In genomic region chr6:111589366-111589765, GRCh38 we compare ENCODE assay signal across 12 cellular contexts. TPM values are rescaled to one million over a fixed set of nuclear protein-coding genes. Genes with fewer than 3 reads are reported as not detected.
A peak's percentile ranks its signal among the peaks of the same experiment; 100 is the strongest.
DNase-seq lines count a peak whose midpoint lies in the region; ATAC-seq, FAIRE-seq and TF ChIP-seq lines count a peak whose summit lies in the region.
"Had no signal": no experiment of that assay in that cellular context is flagged by ENCODE, and none has a peak within 500 bp of the region (broad histone marks: within the 10 kb centered on the region; RNA-seq: fewer than 3 reads in every experiment).

No MANE protein-coding gene starts in this region.

- peaks cover 2% of the 10 kb centered on the region for H4K20me1 ChIP-seq in keratinocyte (ENCODE audit: control insufficient read depth, extremely low read depth, insufficient read depth, low read length)

- no peaks in the 10 kb centered on the region for H3K27me3 ChIP-seq in adrenal gland
- H3K27me3 ChIP-seq in keratinocyte (ENCODE audit: control insufficient read depth, extremely low read depth, insufficient read depth, low read length), result no peaks in the 10 kb centered on the region
- no peaks in the 10 kb centered on the region for H3K27me3 ChIP-seq in tibial artery
- H3K27me3 ChIP-seq: BE2C had no signal

- intact Hi-C loops in adrenal gland (cut with DNase I) (no loop called here), tibial artery (cut with DNase I; ENCODE audit: low total_unique reads) (no loop called here)

- no peaks in the 10 kb centered on the region for H3K9me3 Mint-ChIP-seq in activated T-cell treated with anti-CD3 and anti-CD28 coated beads, Interleukin-2, amount 50 U/mL, for 24 hours
- H3K9me3 Mint-ChIP-seq: IgD-negative memory B cell; T-helper 1 cell treated with Interleukin-12 subunit alpha and Interleukin-12 subunit beta and Interleukin-4 antibody, amounts not matched to agents 30 μg/mL and 1 μg/mL, for 36 hours had no signal

- H3K9ac ChIP-seq in keratinocyte (ENCODE audit: control insufficient read depth, extremely low read depth, insufficient read depth, low read length), result peak overlapping the region; percentile 86

- peak overlapping the region; percentile 19 for H3K27ac Mint-ChIP-seq in activated T-cell treated with anti-CD3 and anti-CD28 coated beads, Interleukin-2, amount 50 U/mL, for 24 hours
- H3K27ac Mint-ChIP-seq: T-helper 1 cell treated with Interleukin-12 subunit alpha and Interleukin-12 subunit beta and Interleukin-4 antibody, amounts not matched to agents 30 μg/mL and 1 μg/mL, for 36 hours had no signal

- FAIRE-seq in keratinocyte (lab: Jason Lieb, UNC), result peak; percentile 81

- H3K79me2 ChIP-seq in keratinocyte (ENCODE audit: control insufficient read depth, insufficient read depth, low read length), result peaks cover 74% of the 10 kb centered on the region

- TF ChIP-seq POLR2A in adrenal gland (IDR thresholded peaks at IDR 0.05), result peak in 1 of 2 donors; percentile 38

- H3K4me3 ChIP-seq in adrenal gland (no peak overlapping the region), keratinocyte (ENCODE audit: control insufficient read depth in 2 of 3, extremely low read depth in 1 of 3, insufficient read depth in 2 of 3, low read depth in 1 of 3, low read length in 3 of 3) (peak overlapping the region in 2 of 3 experiments; percentile 48 to 63), tibial artery (no peak overlapping the region)

- H3K9me1 ChIP-seq in keratinocyte (ENCODE audit: control insufficient read depth, extremely low read depth, insufficient read depth, low read length), result peaks cover 7% of the 10 kb centered on the region

- H3K27ac ChIP-seq in adrenal gland (peak overlapping the region; percentile 72 to 93 (median 86)), keratinocyte (ENCODE audit: control insufficient read depth, insufficient read depth, low read length) (peak overlapping the region; percentile 99), tibial artery (peak overlapping the region; percentile 84 to 85)

- H3K4me2 ChIP-seq in keratinocyte (ENCODE audit: control insufficient read depth, extremely low read depth, insufficient read depth, low read depth, low read length), result peak overlapping the region; percentile 91

- DNase-seq in activated T-cell treated with anti-CD3 and anti-CD28 coated beads, Interleukin-2, amount 50 U/mL, for 24 hours, result no peak
- DNase-seq in activated T-cell treated with anti-CD3 and anti-CD28 coated beads, Interleukin-2, amount 50 U/mL, for 1 hour, result no peak
- DNase-seq in adrenal gland (peak in 6 of 7 donors; percentile 72 to 86 (median 80)), keratinocyte (ENCODE audit: low read depth, low spot score) (no peak), tibial artery (peak; percentile 81 to 87), NCI-H446 treated with DMSO at 0.1 percent for 48 hours (lab: John Stamatoyannopoulos, UW) (no peak), iPS-NIHi11 (ENCODE audit: low spot score) (no peak)
- DNase-seq: BE2C, retina had no signal

- TF ChIP-seq CTCF in adrenal gland (IDR thresholded peaks at IDR 0.05) (no peak), keratinocyte (optimal IDR thresholded peaks at IDR 0.05 in 1 of 3, IDR thresholded peaks at IDR 0.05 in 1 of 3, conservative IDR thresholded peaks at IDR 0.05 in 1 of 3; ENCODE audit: extremely low read depth in 1 of 3, insufficient read depth in 2 of 3, low read length in 3 of 3) (no peak), tibial artery (IDR thresholded peaks at IDR 0.05) (no peak)

- H3K4me3 Mint-ChIP-seq in activated T-cell treated with anti-CD3 and anti-CD28 coated beads, Interleukin-2, amount 50 U/mL, for 24 hours, result no peak overlapping the region
- H3K4me3 Mint-ChIP-seq: IgD-negative memory B cell; T-helper 1 cell treated with Interleukin-12 subunit alpha and Interleukin-12 subunit beta and Interleukin-4 antibody, amounts not matched to agents 30 μg/mL and 1 μg/mL, for 36 hours had no signal

- no peak overlapping the region for H2AFZ ChIP-seq in keratinocyte (ENCODE audit: control insufficient read depth, low read length)

- H3K27me3 Mint-ChIP-seq in activated T-cell treated with anti-CD3 and anti-CD28 coated beads, Interleukin-2, amount 50 U/mL, for 24 hours, result no peaks in the 10 kb centered on the region
- H3K27me3 Mint-ChIP-seq: IgD-negative memory B cell had no signal

- H3K36me3 ChIP-seq in adrenal gland (replicated peaks in 1 of 2) (no peaks in the 10 kb centered on the region), keratinocyte (ENCODE audit: control insufficient read depth in 2 of 2, extremely low read depth in 1 of 2, insufficient read depth in 2 of 2, low read length in 2 of 2) (peaks cover 5 to 34% of the 10 kb centered on the region in 2 experiments), tibial artery (no peaks in the 10 kb centered on the region)
- H3K36me3 ChIP-seq: BE2C had no signal

- peaks cover 27 to 90% of the 10 kb centered on the region in 2 donors for H3K4me1 ChIP-seq in adrenal gland (replicated peaks in 1 of 2)
- peaks cover 78% of the 10 kb centered on the region for H3K4me1 ChIP-seq in keratinocyte (ENCODE audit: control insufficient read depth, extremely low read depth, insufficient read depth, low read length)
- peaks cover 0 to 92% (median 71%) of the 10 kb centered on the region in 4 donors for H3K4me1 ChIP-seq in tibial artery

- dilution Hi-C loops in keratinocyte (cut with MboI; ENCODE audit: extremely low pct_ligation_motif_present, low sequenced_read_pairs), result no loop called here

- peaks cover 71% of the 10 kb centered on the region for H3K36me3 Mint-ChIP-seq in activated T-cell treated with anti-CD3 and anti-CD28 coated beads, Interleukin-2, amount 50 U/mL, for 24 hours (ENCODE audit: low read depth)

- WGBS in adrenal gland, 4 donors, result 43 to 54% (median 51%) methylated on average over 3 of the region's 3 CpGs

- H3K9me3 ChIP-seq in adrenal gland (replicated peaks in 1 of 3), result no peaks in the 10 kb centered on the region
- no peaks in the 10 kb centered on the region for H3K9me3 ChIP-seq in keratinocyte (ENCODE audit: control insufficient read depth, low read depth, low read length)
- no peaks in the 10 kb centered on the region for H3K9me3 ChIP-seq in tibial artery
- H3K9me3 ChIP-seq: BE2C had no signal

- ATAC-seq in HG03521 (IDR thresholded peaks at IDR 0.05; ENCODE audit: unreplicated experiment), result no peak

- H3K4me1 Mint-ChIP-seq in activated T-cell treated with anti-CD3 and anti-CD28 coated beads, Interleukin-2, amount 50 U/mL, for 24 hours (ENCODE audit: low read depth), result peaks cover 49% of the 10 kb centered on the region

RNA-seq across cellular contexts. Expression of gene TRAF3IP2, which starts 16.3 kb away (rescaled TPM):
- 10 to 100 TPM; 35.7 to 53.7 (median 46.2) TPM for total RNA-seq in adrenal gland
- polyA plus RNA-seq in adrenal gland, result 10 to 100 TPM; 32.9 to 70.8 (median 56.9) TPM
- polyA plus RNA-seq in keratinocyte, result 76.8 to 81.6 TPM (median 81.1 TPM) in 3 replicates
- polyA plus RNA-seq in keratinocyte (2011; ENCODE audit: low read depth), result 47.7 TPM
- 83.9 and 87.4 TPM in 2 replicates for polyA plus RNA-seq in keratinocyte (2011; cell fraction: cytosol; rRNA removed)
- 81.5 and 96.9 TPM in 2 replicates for polyA plus RNA-seq in keratinocyte (2011; cell fraction: nucleus; rRNA removed)
- polyA plus RNA-seq in keratinocyte (2012; ENCODE audit: low replicate concordance), result 74.8 and 75.5 TPM in 2 replicates
- polyA minus RNA-seq in keratinocyte, result 89.6 to 152 TPM (median 117 TPM) in 3 replicates
- polyA minus RNA-seq in keratinocyte (2011; cell fraction: cytosol; rRNA and poly(A)+ RNA removed), result 76.4 TPM
- 48.5 and 58.3 TPM in 2 replicates for polyA minus RNA-seq in keratinocyte (2011; cell fraction: nucleus; rRNA and poly(A)+ RNA removed)

Comparison
In these comparisons a context has a peak if more than half of its experiments do, and no peak if none do; other contexts are left out.
1. DNase-seq: peak in adrenal gland (6 of 7) and tibial artery (2 of 2); none in activated T-cell treated with anti-CD3 and anti-CD28 coated beads, Interleukin-2, amount 50 U/mL, for 24 hours (single experiment), activated T-cell treated with anti-CD3 and anti-CD28 coated beads, Interleukin-2, amount 50 U/mL, for 1 hour (single experiment), keratinocyte (single experiment), NCI-H446 treated with DMSO at 0.1 percent for 48 hours (single experiment) and iPS-NIHi11 (single experiment).
2. H3K4me3 ChIP-seq: peak in keratinocyte (2 of 3); none in adrenal gland (0 of 4) and tibial artery (0 of 2).
3. Peak in every context shown above with its lines, with median percentiles within 50 percentile points of each other: H3K27ac ChIP-seq.